ENCODE assay signal across 8 cellular contexts in the genomic region with DNA sequence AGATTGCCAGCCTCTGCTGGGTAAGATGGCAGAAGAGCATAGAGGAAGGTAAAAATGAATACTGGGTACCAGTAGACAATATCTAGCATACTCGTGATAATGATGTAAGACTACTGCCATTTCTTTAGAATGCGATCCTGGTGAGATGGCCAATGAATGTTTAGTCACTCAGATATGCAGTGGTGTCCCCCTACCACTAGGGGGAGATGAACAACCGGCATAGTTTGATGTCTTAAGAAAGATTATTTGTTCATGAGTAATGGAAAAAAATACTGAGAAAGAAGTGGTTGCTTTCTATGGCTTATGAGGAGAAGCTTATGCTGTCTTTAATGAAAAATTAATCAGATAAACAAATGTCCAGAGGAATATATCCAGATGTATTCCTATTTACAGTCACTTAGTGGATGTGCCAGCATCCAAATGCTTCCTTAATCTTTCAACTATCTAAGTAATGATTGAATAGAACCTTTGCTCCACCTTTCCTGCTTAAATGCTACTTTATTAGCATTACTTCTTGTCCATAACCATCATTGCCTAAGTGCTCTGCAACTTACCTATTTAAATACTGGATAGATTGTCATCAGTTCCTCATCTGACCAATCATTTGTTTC.
DNase-seq lines count a peak whose midpoint lies in the region; ATAC-seq lines count a peak whose summit lies in the region.

No MANE protein-coding gene starts in this region.

- no peaks in the 10 kb centered on the region for H3K9me3 Mint-ChIP-seq in activated naive CD4-positive, alpha-beta T cell treated with anti-CD3 and anti-CD28 coated beads, Interleukin-2, amount 10 ng/mL, durations not matched to agents 7 days and 5 days

- H3K27me3 Mint-ChIP-seq in activated naive CD4-positive, alpha-beta T cell treated with anti-CD3 and anti-CD28 coated beads, Interleukin-2, amount 10 ng/mL, durations not matched to agents 7 days and 5 days: no peaks in the 10 kb centered on the region

- H3K36me3 Mint-ChIP-seq in activated naive CD4-positive, alpha-beta T cell treated with anti-CD3 and anti-CD28 coated beads, Interleukin-2, amount 10 ng/mL, durations not matched to agents 7 days and 5 days: no peaks in the 10 kb centered on the region

- no peak overlapping the region for H3K27ac Mint-ChIP-seq in activated naive CD4-positive, alpha-beta T cell treated with anti-CD3 and anti-CD28 coated beads, Interleukin-2, amount 10 ng/mL, durations not matched to agents 7 days and 5 days

- no peak overlapping the region for H3K4me3 Mint-ChIP-seq in activated naive CD4-positive, alpha-beta T cell treated with anti-CD3 and anti-CD28 coated beads, Interleukin-2, amount 10 ng/mL, durations not matched to agents 7 days and 5 days

- CTCF ChIA-PET in activated naive CD4-positive, alpha-beta T cell treated with anti-CD3 and anti-CD28 coated beads, Interleukin-2, amount 10 ng/mL, durations not matched to agents 7 days and 5 days (lab: Charles Lee): interaction anchor here (1.1 to 5.3 kb wide), 5 partner anchors 10 to 792 kb away, joined by 3 to 31 read pairs (median 4); no protein-coding TSS in a partner anchor

- intact Hi-C loops in Right ventricle myocardium superior (cut with DNase I): no loop called here

- H3K4me1 Mint-ChIP-seq in activated naive CD4-positive, alpha-beta T cell treated with anti-CD3 and anti-CD28 coated beads, Interleukin-2, amount 10 ng/mL, durations not matched to agents 7 days and 5 days: peaks cover 5% of the 10 kb centered on the region

- DNase-seq in EH (ENCODE audit: low read depth) (peak; percentile 68), NCI-H82 (lab: John Stamatoyannopoulos, UW) (peak; percentile 78), Right ventricle myocardium superior (no peak), renal cortical epithelial cell (ENCODE audit: low read depth) (peak; percentile 67)
- peak; percentile 58 for DNase-seq in activated naive CD4-positive, alpha-beta T cell treated with anti-CD3 and anti-CD28 coated beads, Interleukin-2, amount 10 ng/mL, durations not matched to agents 7 days and 5 days
- no peak for DNase-seq in effector CD4-positive, alpha-beta T cell

- ATAC-seq in GM19468 (IDR thresholded peaks at IDR 0.05; ENCODE audit: extremely low read depth, unreplicated experiment) (peak; percentile 80), HG03521 (IDR thresholded peaks at IDR 0.05; ENCODE audit: unreplicated experiment) (peak; percentile 91), Right ventricle myocardium superior (ENCODE audit: poor library complexity) (peak; percentile 68)

Comparison
In these comparisons a context has a peak if more than half of its experiments do, and no peak if none do; other contexts are left out.
1. DNase-seq: peak in EH (single experiment), NCI-H82 (single experiment), activated naive CD4-positive, alpha-beta T cell treated with anti-CD3 and anti-CD28 coated beads, Interleukin-2, amount 10 ng/mL, durations not matched to agents 7 days and 5 days (single experiment) and renal cortical epithelial cell (single experiment); none in Right ventricle myocardium superior (single experiment) and effector CD4-positive, alpha-beta T cell (single experiment).
2. Peak in every context shown above with its lines, with median percentiles within 50 percentile points of each other: ATAC-seq.